Comparison of ENCODE assay signal across 20 cellular contexts in the genomic region with DNA sequence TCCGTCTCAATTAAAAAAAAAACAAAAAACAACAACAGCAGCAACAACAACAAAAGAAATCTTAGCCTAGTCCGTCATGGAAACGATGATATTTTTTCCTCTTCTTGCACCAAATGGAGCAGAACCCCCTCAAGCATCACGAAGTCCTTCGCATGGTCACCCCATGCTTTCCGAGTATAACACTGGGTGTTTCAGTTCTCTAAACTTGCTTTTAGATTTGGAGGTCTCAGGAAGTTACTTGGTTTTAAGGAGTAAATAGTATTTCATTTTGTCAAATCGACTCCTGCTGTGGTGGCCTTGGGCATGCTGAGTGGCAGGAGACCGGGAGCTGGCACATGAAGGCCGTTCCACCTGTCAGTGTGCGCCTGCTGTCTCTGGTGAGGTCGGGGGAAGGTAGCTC.
DNase-seq lines count a peak whose midpoint lies in the region; ATAC-seq and TF ChIP-seq lines count a peak whose summit lies in the region.
"Had no signal": no experiment of that assay in that cellular context is flagged by ENCODE, and none has a peak within 500 bp of the region (broad histone marks: within the 10 kb centered on the region; RNA-seq: fewer than 3 reads in every experiment).

No MANE protein-coding gene starts in this region.

- peak overlapping the region; percentile 8 for H3K27ac Mint-ChIP-seq in T-helper 2 cell treated with Interferon-gamma antibody and Interleukin-4, amounts not matched to agents 5 μg/mL and 100 μg/mL, for 36 hours
- H3K27ac Mint-ChIP-seq in naive B cell = peak overlapping the region; percentile 98 to 100 (median 99)

- H3K4me1 Mint-ChIP-seq in T-helper 2 cell treated with Interferon-gamma antibody and Interleukin-4, amounts not matched to agents 5 μg/mL and 100 μg/mL, for 36 hours (ENCODE audit: low read depth) = peaks cover 25% of the 10 kb centered on the region
- H3K4me1 Mint-ChIP-seq in naive B cell = peaks cover 56 to 84% (median 68%) of the 10 kb centered on the region in 3 donors

- H3K27me3 ChIP-seq in OCI-LY1 (ENCODE audit: insufficient read depth, low read length) = no peaks in the 10 kb centered on the region
- H3K27me3 ChIP-seq: BLaER1 treated with 17β-estradiol and CSF1 and Interleukin-3, amounts not matched to agents 10 nM and 100 nM had no signal

- no peaks in the 10 kb centered on the region for H3F3A ChIP-seq in OCI-LY1 (ENCODE audit: insufficient read depth, low read length)

- no peaks in the 10 kb centered on the region for H3K79me2 ChIP-seq in OCI-LY1 (ENCODE audit: insufficient read depth, low read length)

- H3K9ac ChIP-seq in OCI-LY1 (ENCODE audit: low read length) = no peak overlapping the region
- H3K9ac ChIP-seq: BLaER1 treated with 17β-estradiol and CSF1 and Interleukin-3, amounts not matched to agents 10 nM and 100 nM had no signal

- H3K9me3 ChIP-seq in OCI-LY1 (ENCODE audit: low read length) = no peaks in the 10 kb centered on the region

- ATAC-seq in naive B cell (ENCODE audit: low read depth in 2 of 2) (peak; percentile 57 to 63), HG02571 (IDR thresholded peaks at IDR 0.05; ENCODE audit: unreplicated experiment) (no peak)
- ATAC-seq: HCT116, left ventricle myocardium superior had no signal

- DNase-seq in T-helper 2 cell treated with Interferon-gamma antibody and Interleukin-4, amounts not matched to agents 5 μg/mL and 100 μg/mL, for 36 hours (ENCODE audit: low spot score) = no peak
- no peak for DNase-seq in T-helper 2 cell
- peak; percentile 72 for DNase-seq in GM10266 (ENCODE audit: extremely low spot score)
- DNase-seq in naive B cell = peak; percentile 74
- no peak for DNase-seq in SHP77 (lab: John Stamatoyannopoulos, UW)
- no peak for DNase-seq in G401 (ENCODE audit: low spot score)
- DNase-seq: 8988T; activated CD4-positive, alpha-beta T cell treated with anti-CD3 and anti-CD28 coated beads, Interleukin-2, amount 50 U/mL, for 1 hour; activated gamma-delta T cell; left ventricle myocardium superior; NCI-H187; NCI-H446; posterior cingulate gyrus; SIG-M5 had no signal

- H2AFZ ChIP-seq in OCI-LY1 (ENCODE audit: low read length) = no peak overlapping the region

- H3K27me3 Mint-ChIP-seq in T-helper 2 cell treated with Interferon-gamma antibody and Interleukin-4, amounts not matched to agents 5 μg/mL and 100 μg/mL, for 36 hours (ENCODE audit: low read depth) = no peaks in the 10 kb centered on the region
- H3K27me3 Mint-ChIP-seq in naive B cell = no peaks in the 10 kb centered on the region
- H3K27me3 Mint-ChIP-seq: brain had no signal

- H3K4me1 ChIP-seq in OCI-LY1 (ENCODE audit: insufficient read depth, low read length, severe bottlenecking) = peaks cover 29% of the 10 kb centered on the region

- in situ Hi-C loops in G401 (cut with HindIII; ENCODE audit: low sequenced_read_pairs) = no loop called here

- H3K9me3 Mint-ChIP-seq in T-helper 2 cell treated with Interferon-gamma antibody and Interleukin-4, amounts not matched to agents 5 μg/mL and 100 μg/mL, for 36 hours = peaks cover 16% of the 10 kb centered on the region
- H3K9me3 Mint-ChIP-seq in naive B cell = peaks cover 0 to 9% (median 2%) of the 10 kb centered on the region in 7 donors

- no peaks in the 10 kb centered on the region for H3K9me2 ChIP-seq in OCI-LY1 (ENCODE audit: low read depth, low read length)

- H3K36me3 Mint-ChIP-seq in T-helper 2 cell treated with Interferon-gamma antibody and Interleukin-4, amounts not matched to agents 5 μg/mL and 100 μg/mL, for 36 hours (ENCODE audit: low read depth) = peaks cover 73% of the 10 kb centered on the region
- H3K36me3 Mint-ChIP-seq in naive B cell = peaks cover 35 to 52% of the 10 kb centered on the region in 2 donors

- H3K4me2 ChIP-seq in OCI-LY1 (ENCODE audit: low read length) = no peak overlapping the region
- H3K4me2 ChIP-seq: BLaER1 treated with 17β-estradiol and CSF1 and Interleukin-3, amounts not matched to agents 10 nM and 100 nM; smooth muscle cell had no signal

- no peak overlapping the region for H3K4me3 ChIP-seq in OCI-LY1 (ENCODE audit: low read depth, low read length, poor library complexity, severe bottlenecking)
- H3K4me3 ChIP-seq: BLaER1 treated with 17β-estradiol and CSF1 and Interleukin-3, amounts not matched to agents 10 nM and 100 nM; smooth muscle cell had no signal

- H3K36me3 ChIP-seq in OCI-LY1 (ENCODE audit: insufficient read depth, low read length) = peaks cover 98% of the 10 kb centered on the region

- peak overlapping the region; percentile 23 for H3K27ac ChIP-seq in OCI-LY1 (ENCODE audit: low read depth, low read length, poor library complexity, severe bottlenecking)
- H3K27ac ChIP-seq: BLaER1 treated with 17β-estradiol and CSF1 and Interleukin-3, amounts not matched to agents 10 nM and 100 nM had no signal

- no peak overlapping the region for H3K4me3 Mint-ChIP-seq in T-helper 2 cell treated with Interferon-gamma antibody and Interleukin-4, amounts not matched to agents 5 μg/mL and 100 μg/mL, for 36 hours
- peak overlapping the region; percentile 57 to 93 (median 86) for H3K4me3 Mint-ChIP-seq in naive B cell
- H3K4me3 Mint-ChIP-seq: brain had no signal

- TF ChIP-seq CTCF in GM10266 (IDR thresholded peaks at IDR 0.05; ENCODE audit: control insufficient read depth, insufficient read depth, low read depth, missing control alignments) (no peak), OCI-LY1 (IDR thresholded peaks at IDR 0.05; ENCODE audit: low read length) (no peak)

- H4K20me1 ChIP-seq in OCI-LY1 (ENCODE audit: insufficient read depth, low read length) = no peaks in the 10 kb centered on the region

Comparison
In these comparisons a context has a peak if more than half of its experiments do, and no peak if none do; other contexts are left out.
1. DNase-seq: peak in GM10266 (single experiment) and naive B cell (single experiment); none in T-helper 2 cell treated with Interferon-gamma antibody and Interleukin-4, amounts not matched to agents 5 μg/mL and 100 μg/mL, for 36 hours (single experiment), T-helper 2 cell (0 of 5), SHP77 (0 of 2) and G401 (single experiment).